14 cellular contexts compared by ENCODE assay signal in the genomic region with DNA sequence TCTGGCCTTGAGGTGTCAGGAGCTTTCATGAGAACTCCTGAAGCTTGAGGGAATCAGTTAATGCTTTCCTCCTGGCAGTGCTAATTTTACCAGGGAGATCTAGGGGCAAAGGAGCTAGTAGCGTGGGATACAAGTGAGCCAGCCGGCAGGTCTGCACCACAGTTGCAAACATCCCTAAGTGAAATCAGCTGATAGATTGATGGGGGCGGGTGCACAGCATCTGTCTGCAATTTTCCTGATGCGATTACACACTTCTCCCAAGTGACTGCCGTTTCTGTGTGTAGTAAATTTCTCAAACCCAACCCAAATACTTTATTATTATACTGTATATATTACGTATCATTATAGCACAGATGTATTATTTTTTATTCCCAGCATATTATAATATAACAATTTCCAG.
DNase-seq lines count a peak whose midpoint lies in the region; ATAC-seq and TF ChIP-seq lines count a peak whose summit lies in the region.
"Had no signal": no experiment of that assay in that cellular context is flagged by ENCODE, and none has a peak within 500 bp of the region (broad histone marks: within the 10 kb centered on the region; RNA-seq: fewer than 3 reads in every experiment).

No MANE protein-coding gene starts in this region.

- no peak for ATAC-seq in GM23338
- no peak for ATAC-seq in SK-N-SH treated with all-trans-retinoic acid at 6 μM for 48 hours
- no peak for ATAC-seq in GM21786 (IDR thresholded peaks at IDR 0.05; ENCODE audit: unreplicated experiment)
- no peak for ATAC-seq in HG02678 (IDR thresholded peaks at IDR 0.05; ENCODE audit: unreplicated experiment)
- ATAC-seq in GM19395 (IDR thresholded peaks at IDR 0.05; ENCODE audit: unreplicated experiment), result no peak

- H3K4me1 ChIP-seq in GM23338 (ENCODE audit: insufficient read depth), result peaks cover 25% of the 10 kb centered on the region

- no peaks in the 10 kb centered on the region for H3K36me3 Mint-ChIP-seq in GM23338 (ENCODE audit: low read depth)
- H3K36me3 Mint-ChIP-seq: CD14-positive monocyte had no signal

- no peak overlapping the region for H3K27ac ChIP-seq in GM23338 (ENCODE audit: low read depth)
- H3K27ac ChIP-seq: GM23248 had no signal

- H3K4me3 Mint-ChIP-seq in GM23338, result no peak overlapping the region
- H3K4me3 Mint-ChIP-seq: CD14-positive monocyte had no signal

- H3K4me2 ChIP-seq in GM23338, result no peak overlapping the region

- no peak overlapping the region for H3K4me3 ChIP-seq in GM23338
- H3K4me3 ChIP-seq: GM23248 had no signal

- H2AFZ ChIP-seq in GM23338, result peak overlapping the region; percentile 63; the same call in 1 of the 2 replicates
- H2AFZ ChIP-seq: GM23248 had no signal

- no peak overlapping the region for H3K27ac Mint-ChIP-seq in GM23338

- H3K9me3 Mint-ChIP-seq in GM23338, result no peaks in the 10 kb centered on the region

- H3K27me3 Mint-ChIP-seq in GM23338 (ENCODE audit: insufficient read depth, low read depth, poor library complexity), result no peaks in the 10 kb centered on the region

- H3K9me2 ChIP-seq in GM23338 (ENCODE audit: insufficient read depth), result 0 out of 2 replicates have a peak, but pooled peaks cover 5% of the 10 kb centered on the region

- no peaks in the 10 kb centered on the region for H4K20me1 ChIP-seq in GM23338 (replicated peaks; ENCODE audit: insufficient read depth)

- peaks cover 10% of the 10 kb centered on the region for H3K4me1 Mint-ChIP-seq in GM23338
- H3K4me1 Mint-ChIP-seq: CD14-positive monocyte had no signal

- no peak for TF ChIP-seq CTCF in GM23338 (conservative IDR thresholded peaks at IDR 0.05; ENCODE audit: low read depth in 2 of 2)

- no peaks in the 10 kb centered on the region; the same call in 1 of the 2 replicates for H3K36me3 ChIP-seq in GM23338 (ENCODE audit: insufficient read depth)

- no peaks in the 10 kb centered on the region for H3K79me2 ChIP-seq in GM23338 (replicated peaks; ENCODE audit: insufficient read depth)

- H3K27me3 ChIP-seq in GM23338 (ENCODE audit: insufficient read depth), result no peaks in the 10 kb centered on the region

- H3F3A ChIP-seq in GM23338 (replicated peaks; ENCODE audit: low read depth), result no peaks in the 10 kb centered on the region

- intact Hi-C loops in posterior vena cava (cut with DNase I), result no loop called here

- DNase-seq in GM23338 (ENCODE audit: low spot score) (no peak), NCI-H2171 treated with DMSO at 0.1 percent for 48 hours (lab: John Stamatoyannopoulos, UW) (peak; percentile 87), posterior vena cava (ENCODE audit: low spot score) (peak; percentile 47)
- DNase-seq: DND-41, GM23248, NCI-H2029, NCI-H446, NCI-H774, SHP77 had no signal

TF ChIP-seq in GM23338, 12 proteins besides CTCF, POLR2A, EP300 and RAD21 (continues in another document):
- TF ChIP-seq ZNF331 (CRISPR knock-in tag; IDR thresholded peaks at IDR 0.05; ENCODE audit: low read depth) (no peak), JUNB (IDR thresholded peaks at IDR 0.05; ENCODE audit: unreplicated experiment) (no peak), EZH2phosphoT487 (IDR thresholded peaks at IDR 0.05; ENCODE audit: unreplicated experiment) (no peak), CREB1 (CRISPR knock-in tag; IDR thresholded peaks at IDR 0.05; ENCODE audit: low read depth) (no peak), ZNF114 (CRISPR knock-in tag; IDR thresholded peaks at IDR 0.05) (no peak), EZH2 (IDR thresholded peaks at IDR 0.05; ENCODE audit: low read depth, unreplicated experiment) (no peak), STAT1 (IDR thresholded peaks at IDR 0.05; ENCODE audit: unreplicated experiment) (no peak), NANOG (IDR thresholded peaks at IDR 0.05; ENCODE audit: borderline replicate concordance) (no peak)
- TF ChIP-seq, protein P1, sequence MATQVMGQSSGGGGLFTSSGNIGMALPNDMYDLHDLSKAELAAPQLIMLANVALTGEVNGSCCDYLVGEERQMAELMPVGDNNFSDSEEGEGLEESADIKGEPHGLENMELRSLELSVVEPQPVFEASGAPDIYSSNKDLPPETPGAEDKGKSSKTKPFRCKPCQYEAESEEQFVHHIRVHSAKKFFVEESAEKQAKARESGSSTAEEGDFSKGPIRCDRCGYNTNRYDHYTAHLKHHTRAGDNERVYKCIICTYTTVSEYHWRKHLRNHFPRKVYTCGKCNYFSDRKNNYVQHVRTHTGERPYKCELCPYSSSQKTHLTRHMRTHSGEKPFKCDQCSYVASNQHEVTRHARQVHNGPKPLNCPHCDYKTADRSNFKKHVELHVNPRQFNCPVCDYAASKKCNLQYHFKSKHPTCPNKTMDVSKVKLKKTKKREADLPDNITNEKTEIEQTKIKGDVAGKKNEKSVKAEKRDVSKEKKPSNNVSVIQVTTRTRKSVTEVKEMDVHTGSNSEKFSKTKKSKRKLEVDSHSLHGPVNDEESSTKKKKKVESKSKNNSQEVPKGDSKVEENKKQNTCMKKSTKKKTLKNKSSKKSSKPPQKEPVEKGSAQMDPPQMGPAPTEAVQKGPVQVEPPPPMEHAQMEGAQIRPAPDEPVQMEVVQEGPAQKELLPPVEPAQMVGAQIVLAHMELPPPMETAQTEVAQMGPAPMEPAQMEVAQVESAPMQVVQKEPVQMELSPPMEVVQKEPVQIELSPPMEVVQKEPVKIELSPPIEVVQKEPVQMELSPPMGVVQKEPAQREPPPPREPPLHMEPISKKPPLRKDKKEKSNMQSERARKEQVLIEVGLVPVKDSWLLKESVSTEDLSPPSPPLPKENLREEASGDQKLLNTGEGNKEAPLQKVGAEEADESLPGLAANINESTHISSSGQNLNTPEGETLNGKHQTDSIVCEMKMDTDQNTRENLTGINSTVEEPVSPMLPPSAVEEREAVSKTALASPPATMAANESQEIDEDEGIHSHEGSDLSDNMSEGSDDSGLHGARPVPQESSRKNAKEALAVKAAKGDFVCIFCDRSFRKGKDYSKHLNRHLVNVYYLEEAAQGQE (IDR thresholded peaks at IDR 0.05; ENCODE audit: unreplicated experiment), result no peak

TF ChIP-seq in SK-N-SH treated with all-trans-retinoic acid at 6 μM for 48 hours, 23 proteins besides CTCF, POLR2A, EP300 and RAD21:
- TF ChIP-seq, protein P2, sequence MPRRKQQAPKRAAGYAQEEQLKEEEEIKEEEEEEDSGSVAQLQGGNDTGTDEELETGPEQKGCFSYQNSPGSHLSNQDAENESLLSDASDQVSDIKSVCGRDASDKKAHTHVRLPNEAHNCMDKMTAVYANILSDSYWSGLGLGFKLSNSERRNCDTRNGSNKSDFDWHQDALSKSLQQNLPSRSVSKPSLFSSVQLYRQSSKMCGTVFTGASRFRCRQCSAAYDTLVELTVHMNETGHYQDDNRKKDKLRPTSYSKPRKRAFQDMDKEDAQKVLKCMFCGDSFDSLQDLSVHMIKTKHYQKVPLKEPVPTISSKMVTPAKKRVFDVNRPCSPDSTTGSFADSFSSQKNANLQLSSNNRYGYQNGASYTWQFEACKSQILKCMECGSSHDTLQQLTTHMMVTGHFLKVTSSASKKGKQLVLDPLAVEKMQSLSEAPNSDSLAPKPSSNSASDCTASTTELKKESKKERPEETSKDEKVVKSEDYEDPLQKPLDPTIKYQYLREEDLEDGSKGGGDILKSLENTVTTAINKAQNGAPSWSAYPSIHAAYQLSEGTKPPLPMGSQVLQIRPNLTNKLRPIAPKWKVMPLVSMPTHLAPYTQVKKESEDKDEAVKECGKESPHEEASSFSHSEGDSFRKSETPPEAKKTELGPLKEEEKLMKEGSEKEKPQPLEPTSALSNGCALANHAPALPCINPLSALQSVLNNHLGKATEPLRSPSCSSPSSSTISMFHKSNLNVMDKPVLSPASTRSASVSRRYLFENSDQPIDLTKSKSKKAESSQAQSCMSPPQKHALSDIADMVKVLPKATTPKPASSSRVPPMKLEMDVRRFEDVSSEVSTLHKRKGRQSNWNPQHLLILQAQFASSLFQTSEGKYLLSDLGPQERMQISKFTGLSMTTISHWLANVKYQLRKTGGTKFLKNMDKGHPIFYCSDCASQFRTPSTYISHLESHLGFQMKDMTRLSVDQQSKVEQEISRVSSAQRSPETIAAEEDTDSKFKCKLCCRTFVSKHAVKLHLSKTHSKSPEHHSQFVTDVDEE (CRISPR knock-in tag; IDR thresholded peaks at IDR 0.05), result no peak
- TF ChIP-seq GLIS3 (CRISPR knock-in tag; IDR thresholded peaks at IDR 0.05) (no peak), TCF4 (CRISPR knock-in tag; IDR thresholded peaks at IDR 0.05; ENCODE audit: borderline replicate concordance) (peak; percentile 67; the same call in 1 of the 2 replicates), ZNF70 (CRISPR knock-in tag; IDR thresholded peaks at IDR 0.05) (no peak), OSR1 (CRISPR knock-in tag; IDR thresholded peaks at IDR 0.05) (no peak)
- TF ChIP-seq, protein P3, sequence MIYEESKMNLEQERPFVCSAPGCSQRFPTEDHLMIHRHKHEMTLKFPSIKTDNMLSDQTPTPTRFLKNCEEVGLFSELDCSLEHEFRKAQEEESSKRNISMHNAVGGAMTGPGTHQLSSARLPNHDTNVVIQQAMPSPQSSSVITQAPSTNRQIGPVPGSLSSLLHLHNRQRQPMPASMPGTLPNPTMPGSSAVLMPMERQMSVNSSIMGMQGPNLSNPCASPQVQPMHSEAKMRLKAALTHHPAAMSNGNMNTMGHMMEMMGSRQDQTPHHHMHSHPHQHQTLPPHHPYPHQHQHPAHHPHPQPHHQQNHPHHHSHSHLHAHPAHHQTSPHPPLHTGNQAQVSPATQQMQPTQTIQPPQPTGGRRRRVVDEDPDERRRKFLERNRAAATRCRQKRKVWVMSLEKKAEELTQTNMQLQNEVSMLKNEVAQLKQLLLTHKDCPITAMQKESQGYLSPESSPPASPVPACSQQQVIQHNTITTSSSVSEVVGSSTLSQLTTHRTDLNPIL (CRISPR knock-in tag; IDR thresholded peaks at IDR 0.05; ENCODE audit: low read depth), result no peak
- TF ChIP-seq, protein P4, sequence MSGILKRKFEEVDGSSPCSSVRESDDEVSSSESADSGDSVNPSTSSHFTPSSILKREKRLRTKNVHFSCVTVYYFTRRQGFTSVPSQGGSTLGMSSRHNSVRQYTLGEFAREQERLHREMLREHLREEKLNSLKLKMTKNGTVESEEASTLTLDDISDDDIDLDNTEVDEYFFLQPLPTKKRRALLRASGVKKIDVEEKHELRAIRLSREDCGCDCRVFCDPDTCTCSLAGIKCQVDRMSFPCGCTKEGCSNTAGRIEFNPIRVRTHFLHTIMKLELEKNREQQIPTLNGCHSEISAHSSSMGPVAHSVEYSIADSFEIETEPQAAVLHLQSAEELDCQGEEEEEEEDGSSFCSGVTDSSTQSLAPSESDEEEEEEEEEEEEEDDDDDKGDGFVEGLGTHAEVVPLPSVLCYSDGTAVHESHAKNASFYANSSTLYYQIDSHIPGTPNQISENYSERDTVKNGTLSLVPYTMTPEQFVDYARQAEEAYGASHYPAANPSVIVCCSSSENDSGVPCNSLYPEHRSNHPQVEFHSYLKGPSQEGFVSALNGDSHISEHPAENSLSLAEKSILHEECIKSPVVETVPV (CRISPR knock-in tag; IDR thresholded peaks at IDR 0.05), result no peak
TF ChIP-seq in SK-N-SH treated with all-trans-retinoic acid at 6 μM for 48 hours: peak in this region for 1.
